Comparison of ENCODE assay signal across 14 cellular contexts in the genomic region with DNA sequence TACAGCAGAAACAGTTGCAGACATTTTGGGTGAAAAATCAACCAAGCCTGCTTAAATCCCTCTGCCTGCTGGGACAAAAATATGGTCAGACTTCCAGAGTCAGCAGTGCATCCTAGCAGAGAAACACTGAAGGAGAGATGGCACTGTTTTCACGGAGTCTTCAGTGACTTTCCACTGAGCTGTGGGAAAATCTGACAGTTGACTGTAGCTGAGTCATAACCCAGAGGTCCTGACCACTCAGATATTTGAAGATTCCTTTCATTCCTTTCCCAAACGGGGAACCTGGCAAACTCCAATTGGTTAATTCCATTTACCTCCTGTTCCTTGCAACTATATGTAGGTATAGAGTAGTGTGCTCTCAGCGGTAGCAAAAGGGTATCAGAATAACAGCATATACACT. TPM values are rescaled to one million over a fixed set of nuclear protein-coding genes. Genes with fewer than 3 reads are reported as not detected.
DNase-seq lines count a peak whose midpoint lies in the region; ATAC-seq, FAIRE-seq and TF ChIP-seq lines count a peak whose summit lies in the region.
"Had no signal": no experiment of that assay in that cellular context is flagged by ENCODE, and none has a peak within 500 bp of the region (broad histone marks: within the 10 kb centered on the region; RNA-seq: fewer than 3 reads in every experiment).

No MANE protein-coding gene starts in this region.

- H3K9me1 ChIP-seq in keratinocyte (ENCODE audit: control insufficient read depth, extremely low read depth, insufficient read depth, low read length): no peaks in the 10 kb centered on the region

- no peaks in the 10 kb centered on the region for H4K20me1 ChIP-seq in HCT116 (ENCODE audit: insufficient read depth)
- no peaks in the 10 kb centered on the region for H4K20me1 ChIP-seq in keratinocyte (ENCODE audit: control insufficient read depth, extremely low read depth, insufficient read depth, low read length)
- H4K20me1 ChIP-seq: BLaER1 had no signal

- intact Hi-C loops in HCT116 (cut with micrococcal nuclease): no loop called here

- H3K36me3 ChIP-seq in HCT116 (ENCODE audit: control insufficient read depth in 1 of 2, insufficient read depth in 2 of 2, low read length in 2 of 2) (no peaks in the 10 kb centered on the region), keratinocyte (ENCODE audit: control insufficient read depth in 2 of 2, extremely low read depth in 1 of 2, insufficient read depth in 2 of 2, low read length in 2 of 2) (no peaks in the 10 kb centered on the region)
- H3K36me3 ChIP-seq: BLaER1, gastrocnemius medialis, uterus had no signal

- peak; percentile 86 for ATAC-seq in HCT116
- ATAC-seq in HG03045 (IDR thresholded peaks at IDR 0.05; ENCODE audit: unreplicated experiment): no peak
- ATAC-seq in GM21423 (IDR thresholded peaks at IDR 0.05; ENCODE audit: unreplicated experiment): no peak
- ATAC-seq: naive thymus-derived CD8-positive, alpha-beta T cell; WTC11 had no signal

- H3K4me2 ChIP-seq in HCT116 (ENCODE audit: low read length) (peak overlapping the region; percentile 61), keratinocyte (ENCODE audit: control insufficient read depth, extremely low read depth, insufficient read depth, low read depth, low read length) (no peak overlapping the region)
- H3K4me2 ChIP-seq: BLaER1 had no signal

- TF ChIP-seq RAD21 in HCT116 (IDR thresholded peaks at IDR 0.05; ENCODE audit: low read depth): no peak

- TF ChIP-seq POLR2A in HCT116 (IDR thresholded peaks at IDR 0.05; ENCODE audit: borderline replicate concordance, extremely low read depth, insufficient read depth, insufficient read length): no peak

- FAIRE-seq in keratinocyte (lab: Jason Lieb, UNC): peak; percentile 70

- H3K27me3 ChIP-seq in HCT116 (ENCODE audit: insufficient read depth, low read length) (no peaks in the 10 kb centered on the region), keratinocyte (ENCODE audit: control insufficient read depth, extremely low read depth, insufficient read depth, low read length) (no peaks in the 10 kb centered on the region)
- H3K27me3 ChIP-seq: BLaER1, gastrocnemius medialis, uterus had no signal

- H2AFZ ChIP-seq in HCT116 (ENCODE audit: low read depth, low read length, poor library complexity, severe bottlenecking) (peak overlapping the region; percentile 42), keratinocyte (ENCODE audit: control insufficient read depth, low read length) (no peak overlapping the region)

- peak overlapping the region; percentile 26 for H3K9ac ChIP-seq in HCT116 (ENCODE audit: low read length)
- H3K9ac ChIP-seq in keratinocyte (ENCODE audit: control insufficient read depth, extremely low read depth, insufficient read depth, low read length): no peak overlapping the region
- H3K9ac ChIP-seq: BLaER1 had no signal

- POLR2A ChIA-PET in HCT116 (lab: Charles Lee): interaction anchor here (1.1 kb wide), 1 partner anchor 9 kb away, joined by 3 read pairs; no protein-coding TSS in a partner anchor

- H3K4me3 ChIP-seq in HCT116 (replicated peaks in 1 of 2; ENCODE audit: low read depth in 1 of 2, low read length in 2 of 2) (0 out of 4 replicates have a peak overlapping the region, but pooled peaks of 1 of the 2 experiments have one; percentile 2), keratinocyte (ENCODE audit: control insufficient read depth in 2 of 3, extremely low read depth in 1 of 3, insufficient read depth in 2 of 3, low read depth in 1 of 3, low read length in 3 of 3) (no peak overlapping the region)
- H3K4me3 ChIP-seq: BLaER1, gastrocnemius medialis, uterus had no signal

- no peaks in the 10 kb centered on the region for H3K9me3 ChIP-seq in HCT116 (ENCODE audit: control insufficient read depth in 1 of 2, insufficient read depth in 1 of 2, low read depth in 1 of 2, low read length in 2 of 2)
- no peaks in the 10 kb centered on the region for H3K9me3 ChIP-seq in keratinocyte (ENCODE audit: control insufficient read depth, low read depth, low read length)
- H3K9me3 ChIP-seq: BLaER1, gastrocnemius medialis, uterus had no signal

- H3K79me2 ChIP-seq in HCT116 (ENCODE audit: insufficient read depth, low read length) (no peaks in the 10 kb centered on the region), keratinocyte (ENCODE audit: control insufficient read depth, insufficient read depth, low read length) (no peaks in the 10 kb centered on the region)

- dilution Hi-C loops in keratinocyte (cut with MboI; ENCODE audit: extremely low pct_ligation_motif_present, low sequenced_read_pairs): no loop called here

- TF ChIP-seq CTCF in HCT116 (IDR thresholded peaks at IDR 0.05 in 2 of 3, conservative IDR thresholded peaks at IDR 0.05 in 1 of 3; ENCODE audit: borderline replicate concordance in 1 of 3, insufficient read depth in 1 of 3, low read depth in 2 of 3, low read length in 2 of 3) (no peak), keratinocyte (optimal IDR thresholded peaks at IDR 0.05 in 1 of 3, IDR thresholded peaks at IDR 0.05 in 1 of 3, conservative IDR thresholded peaks at IDR 0.05 in 1 of 3; ENCODE audit: extremely low read depth in 1 of 3, insufficient read depth in 2 of 3, low read length in 3 of 3) (no peak)

- CTCF ChIA-PET in HCT116 (lab: Charles Lee): no interaction called here

- H3K4me1 ChIP-seq in HCT116 (ENCODE audit: control insufficient read depth in 1 of 2, insufficient read depth in 2 of 2, low read length in 2 of 2) (peaks cover 11 to 20% of the 10 kb centered on the region in 2 experiments), keratinocyte (ENCODE audit: control insufficient read depth, extremely low read depth, insufficient read depth, low read length) (peaks cover 9% of the 10 kb centered on the region)
- H3K4me1 ChIP-seq: BLaER1, gastrocnemius medialis, uterus had no signal

- RAD21 ChIA-PET in HCT116 (lab: Charles Lee; ENCODE audit: low non-redundant PET in 1 of 2, low total read pairs in 2 of 2, uncharacterized antibody in 2 of 2, unreplicated experiment in 2 of 2): no interaction called here

- no peaks in the 10 kb centered on the region for H3K9me2 ChIP-seq in HCT116 (ENCODE audit: insufficient read depth)

- H3K27ac ChIP-seq in HCT116 (ENCODE audit: low read depth, low read length): peak overlapping the region; percentile 64; the same call in 1 of the 2 replicates
- H3K27ac ChIP-seq in keratinocyte (ENCODE audit: control insufficient read depth, insufficient read depth, low read length): no peak overlapping the region
- H3K27ac ChIP-seq: BLaER1, uterus had no signal

- BruUV-seq in HCT116 (replicated peaks; lab: Mats Ljungman, UMichigan): no TSS peak

- DNase-seq in A172 (ENCODE audit: low spot score) (peak; percentile 91), HCT116 (ENCODE audit: low read depth, low spot score) (peak; percentile 40), astrocyte of the hippocampus (ENCODE audit: low read depth, low spot score) (peak; percentile 92), keratinocyte (ENCODE audit: low read depth, low spot score) (no peak), amygdala (lab: John Stamatoyannopoulos, UW) (no peak), SKM-1 treated with dmso at 0.1 percent for 144 hours (lab: John Stamatoyannopoulos, UW; ENCODE audit: unreplicated experiment) (no peak)
- DNase-seq: activated gamma-delta T cell; gastrocnemius medialis; naive thymus-derived CD8-positive, alpha-beta T cell; uterus had no signal

TF ChIP-seq in HCT116, 20 proteins besides CTCF, POLR2A, EP300 and RAD21 (continues in another document):
- TF ChIP-seq SIN3A (IDR thresholded peaks at IDR 0.05; ENCODE audit: low read depth) (peak; percentile 33; the same call in 1 of the 2 replicates), CBX3 (IDR thresholded peaks at IDR 0.05; ENCODE audit: low read depth) (no peak), EZH2phosphoT487 (IDR thresholded peaks at IDR 0.05; ENCODE audit: borderline replicate concordance) (no peak), EZH2 (IDR thresholded peaks at IDR 0.05) (no peak), JUND (IDR thresholded peaks at IDR 0.05) (peak; percentile 55), ZNF274 (IDR thresholded peaks at IDR 0.05; ENCODE audit: low read depth, low read length) (no peak), YY1 (IDR thresholded peaks at IDR 0.05; ENCODE audit: extremely low read depth, insufficient replicate concordance, low read depth, low read length) (no peak), EGR1 (IDR thresholded peaks at IDR 0.05; ENCODE audit: low read depth) (no peak), CEBPB (IDR thresholded peaks at IDR 0.05; ENCODE audit: low read depth) (no peak), SRF (IDR thresholded peaks at IDR 0.05; ENCODE audit: low read depth) (no peak), POLR2AphosphoS5 (IDR thresholded peaks at IDR 0.05; ENCODE audit: low read depth, low read length) (no peak)
- TF ChIP-seq, protein P1, sequence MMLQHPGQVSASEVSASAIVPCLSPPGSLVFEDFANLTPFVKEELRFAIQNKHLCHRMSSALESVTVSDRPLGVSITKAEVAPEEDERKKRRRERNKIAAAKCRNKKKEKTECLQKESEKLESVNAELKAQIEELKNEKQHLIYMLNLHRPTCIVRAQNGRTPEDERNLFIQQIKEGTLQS (IDR thresholded peaks at IDR 0.05): no peak

RNA-seq across cellular contexts. Expression of a gene that starts 20.9 kb away (rescaled TPM):
- not detected in 2 replicates for total RNA-seq in A172 (2014; rRNA removed; shearing (Covaris generic))
- total RNA-seq in HCT116 (2021; ENCODE audit: unreplicated experiment): 0.27 TPM
- polyA plus RNA-seq in HCT116 (2012): 0.06 and 0.14 TPM in 2 replicates
- polyA plus RNA-seq in keratinocyte: 0.03 TPM in 1 of 3 replicates, not detected in the others
- polyA plus RNA-seq in keratinocyte (2011; ENCODE audit: low read depth): not detected
- not detected in 2 replicates for polyA plus RNA-seq in keratinocyte (2011; cell fraction: cytosol; rRNA removed)
- polyA plus RNA-seq in keratinocyte (2011; cell fraction: nucleus; rRNA removed): not detected in 2 replicates
- not detected in 2 replicates for polyA plus RNA-seq in keratinocyte (2012; ENCODE audit: low replicate concordance)
- not detected in 3 replicates for polyA minus RNA-seq in keratinocyte
- not detected for polyA minus RNA-seq in keratinocyte (2011; cell fraction: cytosol; rRNA and poly(A)+ RNA removed)
- polyA minus RNA-seq in keratinocyte (2011; cell fraction: nucleus; rRNA and poly(A)+ RNA removed): not detected in 2 replicates

RNA-seq across cellular contexts. Expression of a gene that starts 46.8 kb away (rescaled TPM):
- total RNA-seq in A172 (2014; rRNA removed; shearing (Covaris generic)): 0.52 and 5.1 TPM in 2 replicates
- total RNA-seq in HCT116 (2021; ENCODE audit: unreplicated experiment): 3.6 TPM
- 3.1 and 3.3 TPM in 2 replicates for polyA plus RNA-seq in HCT116 (2012)
- 0.09 to 0.37 TPM (median 0.20 TPM) in 3 replicates for polyA plus RNA-seq in keratinocyte
- polyA plus RNA-seq in keratinocyte (2011; ENCODE audit: low read depth): not detected
- 0.09 and 0.17 TPM in 2 replicates for polyA plus RNA-seq in keratinocyte (2011; cell fraction: cytosol; rRNA removed)
- polyA plus RNA-seq in keratinocyte (2011; cell fraction: nucleus; rRNA removed): 0.84 and 1.2 TPM in 2 replicates
- polyA plus RNA-seq in keratinocyte (2012; ENCODE audit: low replicate concordance): 0.33 and 0.47 TPM in 2 replicates
- 1.8 to 4.0 TPM (median 3.0 TPM) in 3 replicates for polyA minus RNA-seq in keratinocyte
- polyA minus RNA-seq in keratinocyte (2011; cell fraction: cytosol; rRNA and poly(A)+ RNA removed): not detected
- polyA minus RNA-seq in keratinocyte (2011; cell fraction: nucleus; rRNA and poly(A)+ RNA removed): 1.4 and 2.5 TPM in 2 replicates

Comparison
In these comparisons a context has a peak if more than half of its experiments do, and no peak if none do; other contexts are left out.
1. DNase-seq: peak in A172 (single experiment), HCT116 (single experiment) and astrocyte of the hippocampus (single experiment); none in keratinocyte (single experiment), amygdala (0 of 56) and SKM-1 treated with dmso at 0.1 percent for 144 hours (single experiment).